ENCODE assay signal across 12 cellular contexts in the genomic region with DNA sequence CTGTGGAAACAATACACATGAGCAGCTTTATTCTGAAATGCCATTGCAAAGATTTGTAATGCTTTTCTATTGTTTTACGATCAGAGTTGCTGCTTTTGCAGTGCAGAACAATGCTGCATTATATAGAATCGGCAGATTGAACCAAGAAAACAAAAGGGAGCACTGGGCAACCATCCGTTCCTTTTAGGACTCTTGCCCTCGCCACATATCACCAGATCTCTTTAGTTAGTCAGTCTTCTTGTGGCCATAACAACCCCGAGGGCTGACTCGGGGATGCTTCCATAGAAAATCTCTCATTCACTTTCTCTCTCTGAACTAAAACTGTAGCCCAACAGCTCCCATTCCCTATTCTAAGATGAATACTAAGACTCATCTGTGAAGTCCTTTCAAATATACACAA.
"Had no signal": no experiment of that assay in that cellular context is flagged by ENCODE, and none has a peak within 500 bp of the region (broad histone marks: within the 10 kb centered on the region; RNA-seq: fewer than 3 reads in every experiment).

No MANE protein-coding gene starts in this region.

- H3K4me1 Mint-ChIP-seq: activated CD4-positive, alpha-beta memory T cell treated with anti-CD3 and anti-CD28 coated beads, Interleukin-2, amount 10 ng/mL, durations not matched to agents 7 days and 5 days had no signal

- H3K27ac Mint-ChIP-seq: activated CD4-positive, alpha-beta memory T cell treated with anti-CD3 and anti-CD28 coated beads, Interleukin-2, amount 10 ng/mL, durations not matched to agents 7 days and 5 days; dendritic cell treated with granulocyte-macrophage colony-stimulating factor and Interleukin-4, amounts not matched to agents 40 ng/mL and 50 ng/mL, for 4 days had no signal

- H3K27ac ChIP-seq: ascending aorta, psoas muscle, sigmoid colon, thoracic aorta had no signal

- H3K27me3 ChIP-seq: ascending aorta, sigmoid colon had no signal

- H3K4me3 Mint-ChIP-seq: activated CD4-positive, alpha-beta memory T cell treated with anti-CD3 and anti-CD28 coated beads, Interleukin-2, amount 10 ng/mL, durations not matched to agents 7 days and 5 days; dendritic cell treated with granulocyte-macrophage colony-stimulating factor and Interleukin-4, amounts not matched to agents 40 ng/mL and 50 ng/mL, for 4 days had no signal

- H3K4me1 ChIP-seq: ascending aorta, psoas muscle, sigmoid colon had no signal

- H3K36me3 ChIP-seq: ascending aorta, sigmoid colon, thoracic aorta had no signal

- H3K27me3 Mint-ChIP-seq: activated CD4-positive, alpha-beta memory T cell treated with anti-CD3 and anti-CD28 coated beads, Interleukin-2, amount 10 ng/mL, durations not matched to agents 7 days and 5 days; dendritic cell treated with granulocyte-macrophage colony-stimulating factor and Interleukin-4, amounts not matched to agents 40 ng/mL and 50 ng/mL, for 4 days had no signal

- H3K9me3 ChIP-seq: ascending aorta, psoas muscle, sigmoid colon, thoracic aorta had no signal

- ATAC-seq: psoas muscle; stimulated activated naive CD8-positive, alpha-beta T cell treated with anti-CD3 and anti-CD28 coated beads, Interleukin-15, Interleukin-2, amounts not matched to agents 100 U/mL and 50 U/mL, for 24 hours had no signal

- H3K4me3 ChIP-seq: ascending aorta, psoas muscle, sigmoid colon, thoracic aorta had no signal

- DNase-seq: activated CD4-positive, alpha-beta memory T cell treated with anti-CD3 and anti-CD28 coated beads, Interleukin-2, amount 10 ng/mL, durations not matched to agents 7 days and 5 days; activated CD4-positive, alpha-beta T cell treated with anti-CD3 and anti-CD28 coated beads for 1 hour; activated gamma-delta T cell treated with Interleukin-2 at 50 U/mL for 16 hours; activated T-cell treated with anti-CD3 and anti-CD28 coated beads, Interleukin-2, amount 50 U/mL, for 48 hours; islet precursor cell; psoas muscle; sigmoid colon; stimulated activated naive CD8-positive, alpha-beta T cell treated with anti-CD3 and anti-CD28 coated beads, Interleukin-15, Interleukin-2, amounts not matched to agents 100 U/mL and 50 U/mL, for 24 hours; T-helper 9 cell had no signal

- H3K9me3 Mint-ChIP-seq: activated CD4-positive, alpha-beta memory T cell treated with anti-CD3 and anti-CD28 coated beads, Interleukin-2, amount 10 ng/mL, durations not matched to agents 7 days and 5 days; dendritic cell treated with granulocyte-macrophage colony-stimulating factor and Interleukin-4, amounts not matched to agents 40 ng/mL and 50 ng/mL, for 4 days had no signal
